In the genomic region with DNA sequence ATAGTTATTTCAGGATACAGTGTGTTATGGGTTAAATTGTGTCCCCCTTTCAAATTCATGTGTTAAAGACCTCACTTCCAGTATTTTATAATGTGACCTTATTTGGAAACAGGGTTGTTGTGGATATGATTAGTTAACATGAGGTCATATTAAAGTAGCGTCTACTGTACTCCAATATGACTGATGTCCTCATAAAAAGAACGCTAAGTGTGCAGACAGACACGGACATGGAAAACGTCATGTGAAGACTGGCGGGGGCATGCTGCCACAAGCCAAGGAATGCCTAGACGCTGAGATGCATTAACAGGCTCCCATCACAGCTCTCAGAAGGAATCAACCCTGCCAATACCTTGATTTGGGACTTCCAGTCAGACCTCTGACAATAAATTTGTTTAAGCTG, we compare ENCODE assay signal across 10 cellular contexts. TPM values are rescaled to one million over a fixed set of nuclear protein-coding genes. Genes with fewer than 3 reads are reported as not detected.
DNase-seq lines count a peak whose midpoint lies in the region; ATAC-seq and TF ChIP-seq lines count a peak whose summit lies in the region.
"Had no signal": no experiment of that assay in that cellular context is flagged by ENCODE, and none has a peak within 500 bp of the region (broad histone marks: within the 10 kb centered on the region; RNA-seq: fewer than 3 reads in every experiment).

No MANE protein-coding gene starts in this region.

- CTCF ChIA-PET in CD4-positive, alpha-beta memory T cell (lab: Charles Lee; ENCODE audit: partially characterized antibody) = interaction anchor here (1.6 kb wide), 1 partner anchor 10 kb away, joined by 3 read pairs; no protein-coding TSS in a partner anchor
- CTCF ChIA-PET in mammary epithelial cell (lab: Charles Lee; ENCODE audit: low non-redundant PET) = no interaction called here

- POLR2A ChIA-PET in CD4-positive, alpha-beta memory T cell (lab: Charles Lee; ENCODE audit: partially characterized antibody) = interaction anchor here (3.6 kb wide), 1 partner anchor 10 kb away, joined by 22 read pairs; no protein-coding TSS in a partner anchor

- H3K9ac ChIP-seq in mammary epithelial cell (ENCODE audit: insufficient read depth, low read length) = peak overlapping the region; percentile 84

- no peak for DNase-seq in CD4-positive, alpha-beta memory T cell
- DNase-seq in mammary epithelial cell = peak; percentile 88
- no peak for DNase-seq in natural killer cell
- DNase-seq in superior temporal gyrus (ENCODE audit: extremely low spot score) = no peak
- DNase-seq in GM13977 (ENCODE audit: low spot score) = no peak
- no peak for DNase-seq in OCI-M1 (lab: John Stamatoyannopoulos, UW)
- DNase-seq: activated effector memory CD4-positive, alpha-beta T cell treated with anti-CD3 and anti-CD28 coated beads, Interleukin-2, amount 50 U/mL, for 16 hours; left cardiac atrium had no signal

- no peaks in the 10 kb centered on the region for H3K9me3 Mint-ChIP-seq in CD4-positive, alpha-beta memory T cell
- no peaks in the 10 kb centered on the region for H3K9me3 Mint-ChIP-seq in IgD-negative memory B cell
- no peaks in the 10 kb centered on the region for H3K9me3 Mint-ChIP-seq in natural killer cell

- no peaks in the 10 kb centered on the region for H3K27me3 Mint-ChIP-seq in CD4-positive, alpha-beta memory T cell
- no peaks in the 10 kb centered on the region for H3K27me3 Mint-ChIP-seq in IgD-negative memory B cell
- H3K27me3 Mint-ChIP-seq in natural killer cell (ENCODE audit: low read depth in 2 of 2) = no peaks in the 10 kb centered on the region

- no peaks in the 10 kb centered on the region for H3K27me3 ChIP-seq in CD4-positive, alpha-beta memory T cell (ENCODE audit: insufficient read depth, low read length)
- H3K27me3 ChIP-seq in mammary epithelial cell (ENCODE audit: insufficient read depth, low read length) = no peaks in the 10 kb centered on the region

- no peak overlapping the region for H3K4me3 ChIP-seq in CD4-positive, alpha-beta memory T cell (ENCODE audit: low read length in 2 of 2)
- peak overlapping the region in 2 of 3 experiments; percentile 68 to 96 for H3K4me3 ChIP-seq in mammary epithelial cell (replicated peaks in 1 of 3; ENCODE audit: insufficient read depth in 1 of 3, low read depth in 2 of 3, low read length in 3 of 3)

- H3K4me1 ChIP-seq in CD4-positive, alpha-beta memory T cell (ENCODE audit: insufficient read depth, low read length) = peaks cover 74% of the 10 kb centered on the region
- H3K4me1 ChIP-seq in mammary epithelial cell (ENCODE audit: insufficient read depth, low read length) = peaks cover 32% of the 10 kb centered on the region

- no TSS peak for BruUV-seq in mammary epithelial cell (replicated peaks; lab: Mats Ljungman, UMichigan)

- dilution Hi-C loops in mammary epithelial cell (cut with HindIII; ENCODE audit: low sequenced_read_pairs) = no loop called here

- 16% methylated on average over 6 of the region's 6 CpGs for WGBS in mammary epithelial cell (ENCODE audit: low coverage, missing lambda C conversion rate)

- peak overlapping the region; percentile 91 for H3K4me2 ChIP-seq in mammary epithelial cell (ENCODE audit: insufficient read depth, low read depth, low read length)

- in situ Hi-C loops in mammary epithelial cell (cut with MboI; ENCODE audit: low sequenced_read_pairs in 2 of 2) = no loop called here
- in situ Hi-C loops in GM13977 (cut with MboI; ENCODE audit: low pct_unique_long_range_greater_than_20kb, low sequenced_read_pairs, unreplicated experiment) = no loop called here

- H3K36me3 ChIP-seq in CD4-positive, alpha-beta memory T cell (ENCODE audit: insufficient read depth, low read length) = peaks cover 18% of the 10 kb centered on the region
- H3K36me3 ChIP-seq in mammary epithelial cell (ENCODE audit: insufficient read depth, low read length) = peaks cover 10% of the 10 kb centered on the region

- no peak overlapping the region for H3K27ac ChIP-seq in CD4-positive, alpha-beta memory T cell (ENCODE audit: low read depth, low read length)
- H3K27ac ChIP-seq in mammary epithelial cell (ENCODE audit: insufficient read depth, low read depth, low read length) = peak overlapping the region; percentile 95

- H3K4me1 Mint-ChIP-seq in CD4-positive, alpha-beta memory T cell = peaks cover 45 to 97% (median 71%) of the 10 kb centered on the region in 4 donors
- H3K4me1 Mint-ChIP-seq in IgD-negative memory B cell (peaks cover 31 to 51% (median 51%) of the 10 kb centered on the region in 3 donors), natural killer cell (peaks cover 65 to 83% of the 10 kb centered on the region in 2 donors)

- no peaks in the 10 kb centered on the region for H3K9me3 ChIP-seq in CD4-positive, alpha-beta memory T cell (ENCODE audit: control insufficient read depth in 1 of 2, low read length in 2 of 2)
- no peaks in the 10 kb centered on the region for H3K9me3 ChIP-seq in mammary epithelial cell (replicated peaks; ENCODE audit: insufficient read depth, low read length)

- peaks cover 96% of the 10 kb centered on the region for H3K79me2 ChIP-seq in mammary epithelial cell (ENCODE audit: insufficient read depth, low read length)

- no peak for ATAC-seq in natural killer cell
- no peak for ATAC-seq in HG03045 (IDR thresholded peaks at IDR 0.05; ENCODE audit: unreplicated experiment)
- ATAC-seq: left cardiac atrium had no signal

- peak overlapping the region; percentile 11 to 91 (median 70) for H3K4me3 Mint-ChIP-seq in CD4-positive, alpha-beta memory T cell
- H3K4me3 Mint-ChIP-seq in IgD-negative memory B cell = peak overlapping the region in 3 of 4 donors; percentile 30 to 99 (median 84)
- peak overlapping the region; percentile 94 for H3K4me3 Mint-ChIP-seq in natural killer cell

- TF ChIP-seq CTCF in mammary epithelial cell (conservative IDR thresholded peaks at IDR 0.05 in 1 of 2, IDR thresholded peaks at IDR 0.05 in 1 of 2; ENCODE audit: extremely low read depth in 1 of 2, insufficient read depth in 1 of 2, low read depth in 1 of 2, low read length in 2 of 2) (no peak), natural killer cell (IDR thresholded peaks at IDR 0.05) (no peak), GM13977 (IDR thresholded peaks at IDR 0.05; ENCODE audit: extremely low read depth, insufficient read depth, missing control alignments) (no peak)

- peaks cover 0 to 53% of the 10 kb centered on the region in 2 donors for H3K36me3 Mint-ChIP-seq in CD4-positive, alpha-beta memory T cell
- H3K36me3 Mint-ChIP-seq in IgD-negative memory B cell (no peaks in the 10 kb centered on the region), natural killer cell (no peaks in the 10 kb centered on the region)

- H3K27ac Mint-ChIP-seq in CD4-positive, alpha-beta memory T cell = peak overlapping the region; percentile 32 to 99 (median 61)
- H3K27ac Mint-ChIP-seq in IgD-negative memory B cell (peak overlapping the region in 2 of 3 donors; percentile 46 to 100), natural killer cell (peak overlapping the region; percentile 49 to 97)

- intact Hi-C loops in CD4-positive, alpha-beta memory T cell (cut with micrococcal nuclease) = no loop called here
- intact Hi-C loops in mammary epithelial cell (cut with micrococcal nuclease) (loop anchor here (5.0 kb wide), 1 partner anchor 122 kb away; a partner anchor contains a TSS), natural killer cell (cut with micrococcal nuclease) (no loop called here)

- no peaks in the 10 kb centered on the region for H4K20me1 ChIP-seq in mammary epithelial cell (ENCODE audit: insufficient read depth, low read length)

- no peak overlapping the region for H2AFZ ChIP-seq in mammary epithelial cell (ENCODE audit: low read depth, low read length)

RNA-seq across cellular contexts. Expression of a gene that starts 1.5 kb away (rescaled TPM):
- 10 to 100 TPM; 41.7 to 42.5 TPM for total RNA-seq in CD4-positive, alpha-beta memory T cell
- polyA plus RNA-seq in CD4-positive, alpha-beta memory T cell = 10 to 100 TPM; 14.2 to 18.0 TPM
- polyA plus RNA-seq in IgD-negative memory B cell (14.7 TPM), mammary epithelial cell (15.6 TPM)
- total RNA-seq in mammary epithelial cell (10 to 100 TPM; 17.3 to 25.0 TPM), natural killer cell (10 to 100 TPM; 56.3 to 59.6 (median 57.6) TPM)
- polyA minus RNA-seq in mammary epithelial cell = 18.0 TPM

RNA-seq across cellular contexts. Expression of a gene that starts 5.8 kb away (rescaled TPM):
- total RNA-seq in CD4-positive, alpha-beta memory T cell = 10 to 100 TPM; 30.3 to 32.4 TPM
- polyA plus RNA-seq in CD4-positive, alpha-beta memory T cell = 10 to 100 TPM; 45.1 to 45.4 TPM
- polyA plus RNA-seq in IgD-negative memory B cell (54.8 TPM), mammary epithelial cell (88.3 TPM)
- total RNA-seq in mammary epithelial cell (10 to 100 TPM; 54.2 to 80.3 TPM), natural killer cell (100 to 1,000 TPM; 156 to 229 (median 163) TPM)
- 62.7 TPM for polyA minus RNA-seq in mammary epithelial cell

RNA-seq across cellular contexts. Expression of a gene that starts 29.0 kb away (rescaled TPM):
- not detected for total RNA-seq in CD4-positive, alpha-beta memory T cell
- not detected for polyA plus RNA-seq in CD4-positive, alpha-beta memory T cell
- not detected for polyA plus RNA-seq in IgD-negative memory B cell
- not detected for total RNA-seq in mammary epithelial cell
- polyA plus RNA-seq in mammary epithelial cell = not detected
- polyA minus RNA-seq in mammary epithelial cell = not detected
- total RNA-seq in natural killer cell = not detected
- total RNA-seq: left cardiac atrium had no signal

Comparison
In these comparisons a context has a peak if more than half of its experiments do, and no peak if none do; other contexts are left out.
1. H3K4me3 ChIP-seq: peak in mammary epithelial cell (2 of 3); none in CD4-positive, alpha-beta memory T cell (0 of 2).
2. Peak in every context shown above with its lines, with median percentiles within 50 percentile points of each other: H3K27ac Mint-ChIP-seq and H3K4me3 Mint-ChIP-seq.